12 cellular contexts compared by ENCODE assay signal in the genomic region with DNA sequence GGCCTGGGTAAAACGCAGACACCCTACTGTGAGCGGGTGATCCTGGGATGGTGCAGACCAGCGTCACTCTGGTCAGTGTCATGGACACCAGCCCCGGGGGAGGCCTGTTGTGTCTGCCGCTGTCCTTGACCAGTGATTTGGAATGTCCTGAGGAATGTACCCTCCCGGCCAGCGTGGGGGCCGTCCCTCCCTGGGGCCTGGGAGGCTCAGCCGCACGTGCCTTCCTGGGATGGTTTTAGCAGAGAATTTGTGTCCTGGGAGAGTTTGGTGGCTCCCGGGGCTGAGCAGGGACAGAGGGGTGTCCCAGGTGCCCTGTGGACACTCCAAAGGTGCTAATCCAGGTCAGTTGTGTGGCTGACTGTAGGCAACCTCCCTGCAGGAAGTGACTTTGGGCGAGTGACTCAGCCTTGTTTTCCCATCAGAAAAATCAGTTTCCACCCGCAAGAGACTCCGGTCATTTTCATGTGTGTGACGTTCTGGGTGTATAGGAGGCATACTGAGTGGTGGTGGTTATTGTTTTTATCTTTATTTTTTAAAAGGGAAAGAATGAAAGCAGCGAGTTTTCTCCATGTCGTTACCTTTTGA. TPM values are rescaled to one million over a fixed set of nuclear protein-coding genes. Genes with fewer than 3 reads are reported as not detected.
DNase-seq lines count a peak whose midpoint lies in the region; ATAC-seq, FAIRE-seq and TF ChIP-seq lines count a peak whose summit lies in the region.
"Had no signal": no experiment of that assay in that cellular context is flagged by ENCODE, and none has a peak within 500 bp of the region (broad histone marks: within the 10 kb centered on the region; RNA-seq: fewer than 3 reads in every experiment).

No MANE protein-coding gene starts in this region.

- H3K4me1 ChIP-seq in H1 (replicated peaks in 1 of 4; ENCODE audit: control insufficient read depth in 3 of 4, insufficient read depth in 4 of 4, low read length in 3 of 4): peaks cover 0 to 4% (median 4%) of the 10 kb centered on the region in 4 experiments; a peak in 6 of 7 replicates
- peaks cover 59% of the 10 kb centered on the region for H3K4me1 ChIP-seq in HepG2 (ENCODE audit: insufficient read depth, low read length)
- peaks cover 43 to 63% (median 56%) of the 10 kb centered on the region in 4 donors for H3K4me1 ChIP-seq in stomach
- no peaks in the 10 kb centered on the region for H3K4me1 ChIP-seq in MM.1S (ENCODE audit: low read length)
- H3K4me1 ChIP-seq in GM23248 (ENCODE audit: insufficient read depth): no peaks in the 10 kb centered on the region
- H3K4me1 ChIP-seq in mesendoderm (ENCODE audit: control insufficient read depth, low read depth, low read length): peaks cover under 1% of the 10 kb centered on the region

- H3K9me2 ChIP-seq in MM.1S (replicated peaks; ENCODE audit: insufficient read depth, low read length) (no peaks in the 10 kb centered on the region), GM23248 (ENCODE audit: insufficient read depth) (no peaks in the 10 kb centered on the region)

- ATAC-seq in HepG2: peak; percentile 34

- H4K20me1 ChIP-seq in H1 (replicated peaks in 1 of 2; ENCODE audit: control insufficient read depth in 1 of 2, insufficient read depth in 2 of 2, low read length in 2 of 2) (peaks cover 3 to 16% of the 10 kb centered on the region in 2 experiments), HepG2 (ENCODE audit: insufficient read depth, low read length) (no peaks in the 10 kb centered on the region), MM.1S (ENCODE audit: insufficient read depth, low read length) (no peaks in the 10 kb centered on the region), GM23248 (ENCODE audit: insufficient read depth) (no peaks in the 10 kb centered on the region)

- H2BK15ac ChIP-seq in H1 (ENCODE audit: low read length) (no peak overlapping the region), mesendoderm (replicated peaks; ENCODE audit: low read depth) (no peak overlapping the region)

- peak; percentile 69 for DNase-seq in M059J (ENCODE audit: low read depth)
- no peak for DNase-seq in H1 (ENCODE audit: low read depth in 1 of 2, low spot score in 2 of 2)
- DNase-seq in HepG2 (ENCODE audit: low spot score): peak; percentile 70
- DNase-seq in stomach: no peak
- no peak for DNase-seq in MM.1S
- DNase-seq in Kasumi-1 (lab: John Stamatoyannopoulos, UW): no peak
- no peak for DNase-seq in GM23248
- no peak for DNase-seq in mesendoderm
- DNase-seq: activated T-cell treated with anti-CD3 and anti-CD28 coated beads for 4 hours, NCI-H345, SHP77 had no signal

- H3K4me2 ChIP-seq in H1 (ENCODE audit: insufficient read depth in 1 of 2, low read depth in 2 of 2, low read length in 2 of 2) (no peak overlapping the region), HepG2 (ENCODE audit: low read depth, low read length) (peak overlapping the region; percentile 99), MM.1S (ENCODE audit: low read depth, low read length) (no peak overlapping the region), GM23248 (ENCODE audit: unreplicated experiment) (no peak overlapping the region), mesendoderm (ENCODE audit: low read length) (no peak overlapping the region)

- no TSS peak for BruUV-seq in HepG2 (replicated peaks; lab: Mats Ljungman, UMichigan)

- no peaks in the 10 kb centered on the region for H3K36me3 ChIP-seq in H1 (ENCODE audit: control insufficient read depth in 2 of 4, insufficient read depth in 4 of 4, low read length in 3 of 4)
- peaks cover 0 to 6% of the 10 kb centered on the region in 2 experiments; a peak in 4 of 5 replicates for H3K36me3 ChIP-seq in HepG2 (replicated peaks in 1 of 2; ENCODE audit: control insufficient read depth in 1 of 2, insufficient read depth in 2 of 2, low read length in 2 of 2)
- peaks cover 0 to 21% (median 7%) of the 10 kb centered on the region in 4 donors for H3K36me3 ChIP-seq in stomach
- H3K36me3 ChIP-seq in MM.1S (replicated peaks; ENCODE audit: insufficient read depth, low read length): no peaks in the 10 kb centered on the region
- H3K36me3 ChIP-seq in GM23248 (ENCODE audit: low read depth): no peaks in the 10 kb centered on the region
- H3K36me3 ChIP-seq in mesendoderm (ENCODE audit: control insufficient read depth, insufficient read depth, low read length): no peaks in the 10 kb centered on the region

- H3K23ac ChIP-seq in H1 (ENCODE audit: insufficient read length): no peak overlapping the region
- no peak overlapping the region for H3K23ac ChIP-seq in mesendoderm (ENCODE audit: low read length)

- FAIRE-seq in H1 (lab: Jason Lieb, UNC): no peak
- peak; percentile 57 for FAIRE-seq in HepG2 (lab: Jason Lieb, UNC)
- FAIRE-seq: D721Med had no signal

- H3K14ac ChIP-seq in H1 (ENCODE audit: insufficient read length): no peak overlapping the region

- H3K27ac ChIP-seq in H1 (ENCODE audit: low read depth, low read length) (no peak overlapping the region), HepG2 (ENCODE audit: extremely low read length, insufficient read depth, low read length) (peak overlapping the region; percentile 98), stomach (peak overlapping the region; percentile 69 to 93 (median 92)), MM.1S (ENCODE audit: low read length) (no peak overlapping the region), GM23248 (no peak overlapping the region), mesendoderm (ENCODE audit: low read depth, low read length) (no peak overlapping the region)

- H3K56ac ChIP-seq in H1 (replicated peaks; ENCODE audit: insufficient read length, low read depth, low read length) (no peak overlapping the region), mesendoderm (ENCODE audit: low read length) (no peak overlapping the region)

- in situ Hi-C loops in HepG2 (cut with HindIII; ENCODE audit: extremely low pct_ligation_motif_present, low pct_unique_long_range_greater_than_20kb) (no loop called here), GM23248 (cut with MboI) (no loop called here)

- POLR2A ChIA-PET in H1 (lab: Charles Lee; ENCODE audit: partially characterized antibody) (interaction anchor here (0.9 to 1.1 kb wide), 2 partner anchors 11 to 12 kb away, joined by 3 to 5 read pairs; no protein-coding TSS in a partner anchor), HepG2 (lab: Yijun Ruan, JAX) (interaction anchor here (1.0 to 11.4 kb wide), 4 partner anchors 12 to 140 kb away, joined by 3 to 282 read pairs (median 4); no protein-coding TSS in a partner anchor)

- no peak overlapping the region for H2BK12ac ChIP-seq in H1 (ENCODE audit: low read depth, low read length)

- intact Hi-C loops in HepG2 (cut with micrococcal nuclease; ENCODE audit: unreplicated experiment) (no loop called here), stomach (cut with DNase I; ENCODE audit: low total_unique reads) (no loop called here)

- H2AK5ac ChIP-seq in H1 (ENCODE audit: low read depth, low read length) (no peak overlapping the region), mesendoderm (ENCODE audit: low read length) (no peak overlapping the region)

- H3K79me2 ChIP-seq in H1 (ENCODE audit: control insufficient read depth in 1 of 2, insufficient read depth in 2 of 2, low read length in 2 of 2) (peaks cover 0 to 10% of the 10 kb centered on the region in 2 experiments; a peak in 1 of 4 replicates), HepG2 (ENCODE audit: insufficient read depth, low read length) (peaks cover 37% of the 10 kb centered on the region), MM.1S (ENCODE audit: low read length) (no peaks in the 10 kb centered on the region), GM23248 (ENCODE audit: insufficient read depth) (no peaks in the 10 kb centered on the region), mesendoderm (ENCODE audit: control insufficient read depth, insufficient read depth, low read length) (peaks cover 1% of the 10 kb centered on the region)

- no peak overlapping the region for H2AFZ ChIP-seq in H1 (ENCODE audit: low read length)
- no peak overlapping the region for H2AFZ ChIP-seq in HepG2 (ENCODE audit: low read length)
- H2AFZ ChIP-seq in MM.1S (ENCODE audit: low read length): no peak overlapping the region
- no peak overlapping the region for H2AFZ ChIP-seq in GM23248

- no peak overlapping the region; the same call in 1 of the 2 replicates for H3K18ac ChIP-seq in H1 (ENCODE audit: extremely low read depth, low read length)
- H3K18ac ChIP-seq in mesendoderm (ENCODE audit: low read length): no peak overlapping the region

- CTCF ChIA-PET in H1 (lab: Charles Lee; ENCODE audit: partially characterized antibody) (interaction anchor here (1.0 to 1.1 kb wide), 3 partner anchors 8 to 28 kb away, joined by 3 to 6 read pairs (median 6); no protein-coding TSS in a partner anchor), HepG2 (lab: Yijun Ruan, JAX; ENCODE audit: low intra/inter-chr PET ratio, low total read pairs) (interaction anchor here (0.7 kb wide), 1 partner anchor 23 kb away, joined by 3 read pairs; no protein-coding TSS in a partner anchor)

- 88% methylated on average over 17 of the region's 17 CpGs; no CpG with 5 or more reads in 1 of the 2 experiments for WGBS in H1 (ENCODE audit: extremely low coverage in 1 of 2, insufficient coverage in 1 of 2, insufficient read length in 1 of 2, insufficient replicate concordance in 2 of 2, low coverage in 1 of 2, low lambda C conversion rate in 2 of 2, missing lambda C conversion rate in 1 of 2), 2 experiments
- WGBS in HepG2 (ENCODE audit: low lambda C conversion rate): 62% methylated on average over 6 of the region's 17 CpGs
- 46 to 62% (median 53%) methylated on average over 17 of the region's 17 CpGs for WGBS in stomach, 5 donors
- WGBS in GM23248 (ENCODE audit: low coverage in 1 of 2, low lambda C conversion rate in 2 of 2, missing lambda C conversion rate in 2 of 2), 2 experiments: 78 to 81% methylated on average over 16 to 17 of the region's 17 CpGs
- WGBS in mesendoderm (ENCODE audit: extremely low coverage, insufficient coverage, low lambda C conversion rate): no CpG with 5 or more reads among the region's 17 CpGs

- H3K9ac ChIP-seq in H1 (replicated peaks in 1 of 4; ENCODE audit: extremely low read depth in 1 of 4, low read depth in 3 of 4, low read length in 3 of 4) (no peak overlapping the region; a peak in 1 of 7 replicates), HepG2 (ENCODE audit: insufficient read depth, low read depth, low read length) (peak overlapping the region; percentile 86), MM.1S (ENCODE audit: low read length) (no peak overlapping the region), GM23248 (no peak overlapping the region), mesendoderm (ENCODE audit: low read length) (no peak overlapping the region)

- no peaks in the 10 kb centered on the region for H3K23me2 ChIP-seq in H1 (ENCODE audit: low read depth, low read length)

- no peak overlapping the region for H3K4ac ChIP-seq in H1 (replicated peaks; ENCODE audit: insufficient read length, low read depth, low read length)
- no peak overlapping the region for H3K4ac ChIP-seq in mesendoderm (ENCODE audit: low read depth, low read length)

- no peak for TF ChIP-seq RAD21 in H1 (IDR thresholded peaks at IDR 0.05 in 1 of 2, conservative IDR thresholded peaks at IDR 0.05 in 1 of 2; ENCODE audit: low read depth in 2 of 2, low read length in 2 of 2)
- TF ChIP-seq RAD21 in HepG2 (CRISPR knock-in tag; IDR thresholded peaks at IDR 0.05): no peak

- no peak overlapping the region for H4K91ac ChIP-seq in H1 (replicated peaks; ENCODE audit: insufficient read length, low read length)

- TF ChIP-seq CTCF in H1 (IDR thresholded peaks at IDR 0.05; ENCODE audit: control extremely low read depth in 1 of 3, insufficient read depth in 1 of 3, low read depth in 1 of 3, low read length in 3 of 3) (no peak), HepG2 (CRISPR knock-in tag; IDR thresholded peaks at IDR 0.05) (no peak), stomach (IDR thresholded peaks at IDR 0.05) (no peak), MM.1S (IDR thresholded peaks at IDR 0.05; ENCODE audit: low read length) (no peak)

- H3F3A ChIP-seq in MM.1S (ENCODE audit: insufficient read depth, low read length) (no peaks in the 10 kb centered on the region), GM23248 (ENCODE audit: insufficient read depth) (no peaks in the 10 kb centered on the region)

- H4K5ac ChIP-seq in H1 (ENCODE audit: insufficient read length, low read depth, low read length) (no peak overlapping the region), mesendoderm (ENCODE audit: low read length) (no peak overlapping the region)

- H2BK5ac ChIP-seq in H1 (ENCODE audit: low read depth, low read length) (peak overlapping the region; percentile 63; the same call in 1 of the 2 replicates), mesendoderm (ENCODE audit: low read length) (no peak overlapping the region)

- H2BK20ac ChIP-seq in H1 (ENCODE audit: low read length): no peak overlapping the region

- TF ChIP-seq EP300 in H1 (IDR thresholded peaks at IDR 0.05; ENCODE audit: borderline replicate concordance in 1 of 2, low read depth in 2 of 2, low read length in 2 of 2): no peak
- TF ChIP-seq EP300 in HepG2 (IDR thresholded peaks at IDR 0.05; ENCODE audit: low read depth in 2 of 2, low read length in 2 of 2): no peak; a peak in 1 of 4 replicates
- TF ChIP-seq EP300 in HepG2 (CRISPR knock-in tag; IDR thresholded peaks at IDR 0.05; ENCODE audit: borderline replicate concordance): no peak
- no peak for TF ChIP-seq EP300 in stomach (IDR thresholded peaks at IDR 0.05)

- no peak overlapping the region for H2BK120ac ChIP-seq in H1 (replicated peaks; ENCODE audit: low read depth, low read length)
- H2BK120ac ChIP-seq in mesendoderm (ENCODE audit: low read depth, low read length): no peak overlapping the region

- H3K79me1 ChIP-seq in H1 (ENCODE audit: low read depth, low read length): peaks cover 5% of the 10 kb centered on the region; the same call in 1 of the 2 replicates
- H3K79me1 ChIP-seq in mesendoderm (ENCODE audit: low read length): peaks cover 1% of the 10 kb centered on the region

- no peaks in the 10 kb centered on the region for H3K27me3 ChIP-seq in H1 (replicated peaks in 1 of 4; ENCODE audit: control insufficient read depth in 3 of 4, extremely low read depth in 1 of 4, insufficient read depth in 3 of 4, low read length in 3 of 4)
- no peaks in the 10 kb centered on the region for H3K27me3 ChIP-seq in HepG2 (ENCODE audit: control insufficient read depth in 1 of 2, insufficient read depth in 2 of 2, low read length in 2 of 2)
- H3K27me3 ChIP-seq in stomach: peaks cover 0 to 11% (median 0%) of the 10 kb centered on the region in 3 donors
- H3K27me3 ChIP-seq in MM.1S (replicated peaks; ENCODE audit: insufficient read depth, low read length): peaks cover 100% of the 10 kb centered on the region
- 0 out of 2 replicates have a peak, but pooled peaks cover 5% of the 10 kb centered on the region for H3K27me3 ChIP-seq in GM23248 (replicated peaks; ENCODE audit: insufficient read depth)
- H3K27me3 ChIP-seq in mesendoderm (ENCODE audit: insufficient read depth, low read length, poor library complexity): no peaks in the 10 kb centered on the region

- H3K4me3 ChIP-seq in H1 (ENCODE audit: extremely low read depth in 1 of 4, insufficient read depth in 2 of 4, low read depth in 3 of 4, low read length in 4 of 4): no peak overlapping the region
- H3K4me3 ChIP-seq in HepG2 (replicated peaks in 1 of 3; ENCODE audit: insufficient read depth in 1 of 3, low read depth in 2 of 3, low read length in 3 of 3): peak overlapping the region; percentile 32 to 66 (median 36); a peak in 5 of 6 replicates
- H3K4me3 ChIP-seq in stomach: no peak overlapping the region
- no peak overlapping the region for H3K4me3 ChIP-seq in MM.1S (ENCODE audit: low read length)
- H3K4me3 ChIP-seq in GM23248: no peak overlapping the region
- H3K4me3 ChIP-seq in mesendoderm (ENCODE audit: low read length): no peak overlapping the region

- TF ChIP-seq POLR2A in H1 (IDR thresholded peaks at IDR 0.05; ENCODE audit: control extremely low read depth in 1 of 2, low read depth in 2 of 2, low read length in 2 of 2) (no peak), HepG2 (IDR thresholded peaks at IDR 0.05; ENCODE audit: insufficient read depth in 1 of 2, low read depth in 2 of 2, low read length in 2 of 2) (peak in 1 of 2 experiments; percentile 40; a peak in 1 of 4 replicates), stomach (IDR thresholded peaks at IDR 0.05) (no peak)

- H3K9me3 ChIP-seq in H1 (ENCODE audit: insufficient read depth in 2 of 2, low read depth in 1 of 2, low read length in 1 of 2) (no peaks in the 10 kb centered on the region), HepG2 (ENCODE audit: low read length) (no peaks in the 10 kb centered on the region), stomach (no peaks in the 10 kb centered on the region), MM.1S (replicated peaks; ENCODE audit: insufficient read depth, low read length) (no peaks in the 10 kb centered on the region), GM23248 (ENCODE audit: low read depth) (no peaks in the 10 kb centered on the region)

- no peak overlapping the region for H4K8ac ChIP-seq in H1 (ENCODE audit: extremely low read depth, insufficient read depth, low read length)
- H4K8ac ChIP-seq in mesendoderm (ENCODE audit: low read depth, low read length): no peak overlapping the region

RNA-seq across cellular contexts. Expression of a gene that starts 6.3 kb away (rescaled TPM):
- 0.59 and 3.0 TPM in 2 replicates for total RNA-seq in M059J (2014; rRNA removed; shearing (Covaris generic))
- 20.0 and 20.7 TPM in 2 replicates for total RNA-seq in H1 (2021; fragmentation: NEBNext Ultra II Directional; extraction: Animal tissue kit (Norgen Biotek cat#: 25700))
- polyA plus RNA-seq in H1 (2011; rRNA removed) (18.3 and 25.0 TPM in 2 replicates), HepG2 (2011; rRNA removed) (39.9 and 59.7 TPM in 2 replicates), stomach (10 to 100 TPM; 14.6 to 28.4 (median 23.1) TPM), GM23248 (2016; fragmentation: Nextera tagmentation; extraction: Ambion mirVana) (not detected in 2 replicates)
- 20.5 TPM for polyA plus RNA-seq in H1 (2011; cell fraction: cytosol; rRNA removed)
- 55.6 TPM for polyA plus RNA-seq in H1 (2011; cell fraction: nucleus; rRNA removed)
- 11.4 to 18.1 TPM (median 16.6 TPM) in 4 replicates for polyA plus RNA-seq in H1 (2012, experiment 1 of 2)
- polyA plus RNA-seq in H1 (2012, experiment 2 of 2): 15.7 TPM
- polyA plus RNA-seq in H1 (2013, experiment 1 of 2): 8.9 TPM
- polyA plus RNA-seq in H1 (2013, experiment 2 of 2): 7.8 TPM
- polyA minus RNA-seq in H1 (2011; rRNA and poly(A)+ RNA removed): 32.5 and 33.4 TPM in 2 replicates
- polyA minus RNA-seq in H1 (2011; cell fraction: cytosol; rRNA and poly(A)+ RNA removed): 10.1 TPM
- 24.2 TPM for polyA minus RNA-seq in H1 (2011; cell fraction: nucleus; rRNA and poly(A)+ RNA removed)
- total RNA-seq in HepG2 (2016; rRNA removed; fragmentation: Illumina TruSeq; extraction: Trizol) (15.9 and 20.3 TPM in 2 replicates), stomach (100 to 1,000 TPM in 2 of 5 donors, 10 to 100 TPM in 3; 16.9 to 149 (median 51.0) TPM)
- total RNA-seq in HepG2 (2016; cell fraction: cytosol; rRNA removed; fragmentation: Illumina TruSeq; extraction: Trizol; ENCODE audit: low read depth): 6.0 and 6.6 TPM in 2 replicates
- total RNA-seq in HepG2 (2016; cell fraction: insoluble cytoplasmic fraction; rRNA removed; fragmentation: Illumina TruSeq; extraction: Trizol): 14.5 and 24.2 TPM in 2 replicates
- 7.4 and 7.6 TPM in 2 replicates for total RNA-seq in HepG2 (2016; cell fraction: membrane; rRNA removed; fragmentation: Illumina TruSeq; extraction: Trizol)
- total RNA-seq in HepG2 (2016; cell fraction: nucleus; rRNA removed; fragmentation: Illumina TruSeq; extraction: Trizol): 21.4 and 22.0 TPM in 2 replicates
- 23.3 and 35.8 TPM in 2 replicates for polyA plus RNA-seq in HepG2 (2011; cell fraction: cytosol; rRNA removed)
- polyA plus RNA-seq in HepG2 (2011; cell fraction: nucleus; rRNA removed): 382 and 454 TPM in 2 replicates
- 19.7 and 28.0 TPM in 2 replicates for polyA plus RNA-seq in HepG2 (2012)
- 2.5 and 2.8 TPM in 2 replicates for polyA plus RNA-seq in HepG2 (2016; cell fraction: cytosol; fragmentation: Illumina TruSeq; extraction: Trizol; ENCODE audit: low read depth)
- 12.5 and 17.8 TPM in 2 replicates for polyA plus RNA-seq in HepG2 (2016; cell fraction: insoluble cytoplasmic fraction; fragmentation: Illumina TruSeq; extraction: Trizol; ENCODE audit: low read depth)
- polyA plus RNA-seq in HepG2 (2016; cell fraction: membrane; fragmentation: Illumina TruSeq; extraction: Trizol; ENCODE audit: low read depth): 4.2 and 4.8 TPM in 2 replicates
- polyA plus RNA-seq in HepG2 (2016; cell fraction: nucleus; fragmentation: Illumina TruSeq; extraction: Trizol; ENCODE audit: insufficient read depth, low read depth): 58.7 and 59.2 TPM in 2 replicates
- 30.5 and 69.1 TPM in 2 replicates for polyA minus RNA-seq in HepG2 (2011; rRNA and poly(A)+ RNA removed; ENCODE audit: low replicate concordance)
- 13.4 and 17.4 TPM in 2 replicates for polyA minus RNA-seq in HepG2 (2011; cell fraction: cytosol; rRNA and poly(A)+ RNA removed)
- polyA minus RNA-seq in HepG2 (2011; cell fraction: nucleus; rRNA and poly(A)+ RNA removed): 38.4 and 41.6 TPM in 2 replicates
- total RNA-seq in GM23248 (2014; rRNA removed; shearing (Covaris generic)): not detected in 2 replicates
- 8.4 TPM for polyA plus RNA-seq in mesendoderm (2013, experiment 1 of 2)
- 8.1 TPM for polyA plus RNA-seq in mesendoderm (2013, experiment 2 of 2)

Comparison
In these comparisons a context has a peak if more than half of its experiments do, and no peak if none do; other contexts are left out.
1. DNase-seq: peak in M059J (single experiment) and HepG2 (single experiment); none in H1 (0 of 2), stomach (single experiment), MM.1S (single experiment), Kasumi-1 (0 of 2), GM23248 (single experiment) and mesendoderm (single experiment).
2. H3K27ac ChIP-seq: peak in HepG2 (single experiment) and stomach (5 of 5); none in H1 (single experiment), MM.1S (single experiment), GM23248 (single experiment) and mesendoderm (single experiment).
3. H3K4me3 ChIP-seq: peak in HepG2 (3 of 3); none in H1 (0 of 4), stomach (0 of 4), MM.1S (single experiment), GM23248 (single experiment) and mesendoderm (single experiment).